ENCODE assay signal across 24 cellular contexts in genomic region chr15:90643301-90643632, GRCh38.
"Had no signal": no experiment of that assay in that cellular context is flagged by ENCODE, and none has a peak within 500 bp of the region (broad histone marks: within the 10 kb centered on the region; RNA-seq: fewer than 3 reads in every experiment).

No MANE protein-coding gene starts in this region.

- H3K4me3 ChIP-seq: dorsolateral prefrontal cortex, mucosa of descending colon, neural progenitor cell, prostate gland, right atrium auricular region, smooth muscle cell, suprapubic skin, transverse colon, vagina had no signal

- H3K27me3 ChIP-seq: dorsolateral prefrontal cortex, neural progenitor cell, right atrium auricular region, suprapubic skin, transverse colon, vagina had no signal

- H3K9me3 ChIP-seq: mucosa of descending colon, prostate gland, right atrium auricular region, suprapubic skin, transverse colon, vagina had no signal

- H3K27me3 Mint-ChIP-seq: stimulated activated naive CD8-positive, alpha-beta T cell treated with anti-CD3 and anti-CD28 coated beads, Interleukin-15, Interleukin-2, amounts not matched to agents 100 ng/mL and 50 ng/mL, for 24 hours had no signal

- H3K4me3 Mint-ChIP-seq: mesothelial cell of epicardium; naive thymus-derived CD4-positive, alpha-beta T cell; nephron; stimulated activated memory B cell treated with anti-CD40 and anti-IgM and Interleukin-4, amounts not matched to agents 10 μg/mL and 1 μg/mL and 100 μg/mL, for 72 hours; stimulated activated naive CD8-positive, alpha-beta T cell treated with anti-CD3 and anti-CD28 coated beads, Interleukin-15, Interleukin-2, amounts not matched to agents 100 ng/mL and 50 ng/mL, for 24 hours had no signal

- H3K36me3 ChIP-seq: neural progenitor cell had no signal

- ATAC-seq: mucosa of descending colon; naive thymus-derived CD4-positive, alpha-beta T cell; sciatic nerve; stimulated activated memory B cell treated with anti-CD40 and anti-IgM and Interleukin-4, amounts not matched to agents 10 μg/mL and 1 μg/mL and 100 μg/mL, for 72 hours had no signal

- H3K27ac ChIP-seq: neural progenitor cell, parathyroid adenoma, prostate gland, right atrium auricular region, suprapubic skin, transverse colon, vagina had no signal

- H3K9ac ChIP-seq: neural progenitor cell, parathyroid adenoma had no signal

- H3K27ac Mint-ChIP-seq: nephron; stimulated activated memory B cell treated with anti-CD40 and anti-IgM and Interleukin-4, amounts not matched to agents 10 μg/mL and 1 μg/mL and 100 μg/mL, for 72 hours; stimulated activated naive CD8-positive, alpha-beta T cell treated with anti-CD3 and anti-CD28 coated beads, Interleukin-15, Interleukin-2, amounts not matched to agents 100 ng/mL and 50 ng/mL, for 24 hours had no signal

- H3K9me3 Mint-ChIP-seq: mesothelial cell of epicardium; nephron; neural progenitor cell; stimulated activated memory B cell treated with anti-CD40 and anti-IgM and Interleukin-4, amounts not matched to agents 10 μg/mL and 1 μg/mL and 100 μg/mL, for 72 hours; stimulated activated naive CD8-positive, alpha-beta T cell treated with anti-CD3 and anti-CD28 coated beads, Interleukin-15, Interleukin-2, amounts not matched to agents 100 ng/mL and 50 ng/mL, for 24 hours had no signal

- DNase-seq: cortex of kidney; dorsolateral prefrontal cortex; effector CD4-positive, alpha-beta T cell; head of caudate nucleus; mesenchymal stem cell; mucosa of descending colon; stimulated activated CD4-positive, alpha-beta T cell treated with anti-CD3 and anti-CD28 coated beads, Interleukin-2, amount 100 ng/mL, for 24 hours; stimulated activated CD4-positive, alpha-beta T cell treated with anti-CD3 and anti-CD28 coated beads, Interleukin-4, amount 100 ng/mL, for 24 hours; transverse colon had no signal

- FAIRE-seq: frontal cortex, keratinocyte had no signal

- H3K4me1 ChIP-seq: parathyroid adenoma, prostate gland had no signal
